8 cellular contexts compared by ENCODE assay signal in the genomic region with DNA sequence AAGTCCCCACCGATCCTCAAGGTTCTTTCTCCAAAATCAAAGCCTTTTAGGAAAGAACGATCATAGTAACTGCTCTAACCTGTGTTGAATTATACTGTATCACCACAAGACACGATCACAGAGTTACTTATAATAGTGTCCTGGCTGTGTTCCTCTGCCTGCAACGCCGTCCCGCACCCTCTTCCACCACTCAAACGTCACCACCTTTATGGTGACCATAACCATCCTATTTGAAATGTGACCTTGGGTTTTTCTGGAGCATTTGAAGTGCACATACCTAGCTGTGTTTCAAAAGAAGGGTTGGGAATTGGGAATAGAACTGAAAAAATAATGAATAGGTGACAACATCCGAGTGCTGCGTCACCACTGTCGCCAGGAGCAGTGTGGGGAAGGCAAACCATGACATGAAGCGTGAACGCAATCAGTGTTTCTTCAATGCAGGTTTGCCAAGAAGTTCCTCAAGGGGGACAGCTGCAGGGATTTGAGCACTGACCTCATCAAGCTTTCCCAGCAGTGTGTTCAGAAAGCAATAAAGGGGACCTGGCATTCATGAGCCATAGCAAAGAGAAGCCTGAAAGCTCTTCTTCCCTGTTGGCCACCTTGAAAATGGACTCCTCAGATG. TPM values are rescaled to one million over a fixed set of nuclear protein-coding genes. Genes with fewer than 3 reads are reported as not detected.
DNase-seq lines count a peak whose midpoint lies in the region; ATAC-seq, FAIRE-seq and TF ChIP-seq lines count a peak whose summit lies in the region.

No MANE protein-coding gene starts in this region.

- H3K27ac Mint-ChIP-seq in HFFc6 = peak overlapping the region; percentile 79
- H3K27ac Mint-ChIP-seq in mesothelial cell of epicardium = peak overlapping the region; percentile 81

- SMC1A ChIA-PET in GM12878 (lab: Charles Lee; ENCODE audit: uncharacterized antibody, unreplicated experiment) = interaction anchor here (1.3 to 1.4 kb wide), 2 partner anchors 11 to 16 kb away, joined by 7 to 9 read pairs; a partner anchor contains a TSS

- H3K4me2 ChIP-seq in GM12878 (ENCODE audit: control insufficient read depth, insufficient read depth) = peak overlapping the region; percentile 86; the same call in 1 of the 2 replicates

- in situ Hi-C loops in GM12878 (cut with MboI) = no loop called here

- TF ChIP-seq RAD21 in GM12878 (IDR thresholded peaks at IDR 0.05; ENCODE audit: insufficient read depth, low read depth, low read length) = no peak

- no peak overlapping the region for H3K9ac ChIP-seq in GM12878 (ENCODE audit: control insufficient read depth, insufficient read depth, low read length)

- TF ChIP-seq POLR2A in GM12878 (IDR thresholded peaks at IDR 0.05; ENCODE audit: low read depth, low read length) = peak; percentile 47; the same call in 1 of the 2 replicates

- no peak for FAIRE-seq in GM12878 (lab: Jason Lieb, UNC)

- H3K36me3 Mint-ChIP-seq in HFFc6 (ENCODE audit: low read depth) (peaks cover 47% of the 10 kb centered on the region), mesothelial cell of epicardium (peaks cover 37% of the 10 kb centered on the region)

- ATAC-seq in GM12878 = no peak
- no peak for ATAC-seq in HG02798 (IDR thresholded peaks at IDR 0.05; ENCODE audit: poor library complexity, unreplicated experiment)

- no peaks in the 10 kb centered on the region for H3K9me3 ChIP-seq in GM12878 (replicated peaks; ENCODE audit: control insufficient read depth, insufficient read depth, low read length)

- H3K4me3 ChIP-seq in GM12878 = peak overlapping the region; percentile 22; the same call in 1 of the 2 replicates

- H3K9me3 Mint-ChIP-seq in HFFc6 (no peaks in the 10 kb centered on the region), mesothelial cell of epicardium (no peaks in the 10 kb centered on the region)

- H3K27me3 Mint-ChIP-seq in HFFc6 (ENCODE audit: insufficient read depth) = no peaks in the 10 kb centered on the region; the same call in 1 of the 2 replicates
- H3K27me3 Mint-ChIP-seq in mesothelial cell of epicardium (ENCODE audit: low read depth) = no peaks in the 10 kb centered on the region

- intact Hi-C loops in GM12878 (cut with micrococcal nuclease; ENCODE audit: unreplicated experiment) = loop anchor here (1.0 to 5.0 kb wide), 2 partner anchors 16 to 374 kb away; a partner anchor contains a TSS

- H3K36me3 ChIP-seq in GM12878 (ENCODE audit: control insufficient read depth in 2 of 2, insufficient read depth in 2 of 2, low read length in 1 of 2) = peaks cover 18 to 24% of the 10 kb centered on the region in 2 experiments

- TF ChIP-seq EP300 in GM12878 (IDR thresholded peaks at IDR 0.05; ENCODE audit: borderline replicate concordance in 1 of 2, control insufficient read depth in 1 of 2, low read depth in 2 of 2, low read length in 2 of 2) = no peak

- WGBS in GM12878 (ENCODE audit: insufficient coverage, insufficient replicate concordance, low lambda C conversion rate, missing lambda C conversion rate) = 77% methylated on average over 11 of the region's 12 CpGs

- POLR2A ChIA-PET in GM12878 (lab: Charles Lee) = interaction anchor here (1.1 kb wide), 1 partner anchor 11 kb away, joined by 11 read pairs; no protein-coding TSS in a partner anchor

- CTCF ChIA-PET in GM12878 (lab: Yijun Ruan, JAX) = interaction anchor here (1.1 to 3.3 kb wide), 4 partner anchors 11 to 22 kb away, joined by 4 to 33 read pairs (median 4); no protein-coding TSS in a partner anchor

- peaks cover 22% of the 10 kb centered on the region for H3K79me2 ChIP-seq in GM12878 (ENCODE audit: control insufficient read depth, insufficient read depth, low read length)

- peak overlapping the region; percentile 98 for H3K4me3 Mint-ChIP-seq in HFFc6
- peak overlapping the region; percentile 82 for H3K4me3 Mint-ChIP-seq in mesothelial cell of epicardium

- H3K4me1 Mint-ChIP-seq in HFFc6 (ENCODE audit: low read depth) (peaks cover 20% of the 10 kb centered on the region), mesothelial cell of epicardium (peaks cover 12% of the 10 kb centered on the region)

- H3K4me1 ChIP-seq in GM12878 (ENCODE audit: control insufficient read depth, insufficient read depth, low read length) = peaks cover 10% of the 10 kb centered on the region

- no TSS peak for BruUV-seq in GM12878 (replicated peaks; lab: Mats Ljungman, UMichigan)

- H4K20me1 ChIP-seq in GM12878 (ENCODE audit: control insufficient read depth, insufficient read depth) = no peaks in the 10 kb centered on the region

- DNase-seq in HFFc6 (no peak), GM12878 (ENCODE audit: low read depth, low spot score) (no peak), mesothelial cell of epicardium (ENCODE audit: low spot score in 2 of 2, unreplicated experiment in 2 of 2) (no peak), NCI-H146 treated with DMSO at 0.1 percent for 48 hours (lab: John Stamatoyannopoulos, UW; ENCODE audit: unreplicated experiment) (no peak), hypothalamus (lab: John Stamatoyannopoulos, UW) (no peak)
- DNase-seq in central memory CD4-positive, alpha-beta T cell = no peak

- no peak for TF ChIP-seq CTCF in 22Rv1 (IDR thresholded peaks at IDR 0.05)
- no peak for TF ChIP-seq CTCF in HFFc6 (IDR thresholded peaks at IDR 0.05)
- no peak for TF ChIP-seq CTCF in GM12878 (IDR thresholded peaks at IDR 0.05 in 2 of 3, conservative IDR thresholded peaks at IDR 0.05 in 1 of 3; ENCODE audit: control insufficient read depth in 2 of 3, extremely low read depth in 1 of 3, insufficient read depth in 1 of 3, low read depth in 3 of 3, low read length in 3 of 3)
- TF ChIP-seq CTCF in mesothelial cell of epicardium (IDR thresholded peaks at IDR 0.05; ENCODE audit: unreplicated experiment) = no peak

- no peak overlapping the region for H2AFZ ChIP-seq in GM12878 (ENCODE audit: control insufficient read depth, low read depth, low read length)

- RAD21 ChIA-PET in GM12878 (lab: Charles Lee; ENCODE audit: unreplicated experiment) = no interaction called here

- no peaks in the 10 kb centered on the region for H3K27me3 ChIP-seq in GM12878 (replicated peaks in 1 of 2; ENCODE audit: control insufficient read depth in 2 of 2, insufficient read depth in 2 of 2, low read length in 1 of 2)

- H3K27ac ChIP-seq in 22Rv1 (peak overlapping the region; percentile 66), GM12878 (ENCODE audit: control insufficient read depth, insufficient read depth) (no peak overlapping the region)

RNA-seq across cellular contexts. Expression of a gene that starts 0.8 kb away (rescaled TPM):
- 10 to 100 TPM; 73.1 to 83.1 (median 80.0) TPM for total RNA-seq in HFFc6 (2021; fragmentation: NEBNext Ultra II Directional; extraction: Animal tissue kit (Norgen Biotek cat#: 25700))
- total RNA-seq in GM12878 (2013; cell fraction: nucleolus; rRNA removed) = 50.5 and 66.2 TPM in 2 replicates
- 30.7 and 36.4 TPM in 2 replicates for total RNA-seq in GM12878 (2014; rRNA removed)
- total RNA-seq in GM12878 (2014; rRNA removed; fragmentation: Illumina TruSeq; extraction: Trizol) = 35.7 and 37.8 TPM in 2 replicates
- 29.0 and 33.4 TPM in 2 replicates for total RNA-seq in GM12878 (2021)
- polyA plus RNA-seq in GM12878 (2011; ENCODE audit: low read depth) = 37.2 TPM
- 62.9 and 73.8 TPM in 2 replicates for polyA plus RNA-seq in GM12878 (2011; rRNA removed)
- 43.7 and 45.0 TPM in 2 replicates for polyA plus RNA-seq in GM12878 (2011; cell fraction: cytosol; rRNA removed)
- 30.2 and 33.3 TPM in 2 replicates for polyA plus RNA-seq in GM12878 (2011; cell fraction: nucleus; rRNA removed)
- 42.4 and 44.3 TPM in 2 replicates for polyA plus RNA-seq in GM12878 (2012)
- 34.9 and 35.8 TPM in 2 replicates for polyA plus RNA-seq in GM12878 (2014; fragmentation: Illumina TruSeq; extraction: Trizol)
- 10 to 100 TPM; 25.8 to 36.7 TPM for polyA plus RNA-seq in GM12878 (2014; fragmentation: Nextera tagmentation; extraction: Ambion mirVana)
- 39.4 and 48.7 TPM in 2 replicates for polyA plus RNA-seq in GM12878 (2014; rRNA removed)
- 10 to 100 TPM; 87.9 to 90.1 TPM for polyA plus RNA-seq in GM12878 (2016; fragmentation: Nextera tagmentation; extraction: Ambion mirVana)
- polyA minus RNA-seq in GM12878 (2011; rRNA and poly(A)+ RNA removed) = 27.9 and 31.7 TPM in 2 replicates
- polyA minus RNA-seq in GM12878 (2011; cell fraction: cytosol; rRNA and poly(A)+ RNA removed) = 7.9 and 8.7 TPM in 2 replicates
- 25.0 and 38.4 TPM in 2 replicates for polyA minus RNA-seq in GM12878 (2011; cell fraction: nucleus; rRNA and poly(A)+ RNA removed)
- 38.1 to 45.2 TPM (median 44.7 TPM) in 3 replicates for total RNA-seq in mesothelial cell of epicardium

RNA-seq across cellular contexts. Expression of a gene that starts 17.0 kb away (rescaled TPM):
- total RNA-seq in HFFc6 (2021; fragmentation: NEBNext Ultra II Directional; extraction: Animal tissue kit (Norgen Biotek cat#: 25700)) = 10 to 100 TPM; 54.9 to 78.8 (median 64.5) TPM
- 112 TPM in 2 replicates for total RNA-seq in GM12878 (2013; cell fraction: nucleolus; rRNA removed)
- total RNA-seq in GM12878 (2014; rRNA removed) (88.4 and 95.1 TPM in 2 replicates), GM12878 (2014; rRNA removed; fragmentation: Illumina TruSeq; extraction: Trizol) (54.3 and 59.9 TPM in 2 replicates), GM12878 (2021) (117 and 126 TPM in 2 replicates), mesothelial cell of epicardium (82.2 to 86.2 TPM (median 82.8 TPM) in 3 replicates)
- 149 TPM for polyA plus RNA-seq in GM12878 (2011; ENCODE audit: low read depth)
- polyA plus RNA-seq in GM12878 (2011; rRNA removed) (267 and 344 TPM in 2 replicates), GM12878 (2014; fragmentation: Illumina TruSeq; extraction: Trizol) (138 and 154 TPM in 2 replicates), GM12878 (2014; fragmentation: Nextera tagmentation; extraction: Ambion mirVana) (100 to 1,000 TPM; 174 to 238 TPM), GM12878 (2014; rRNA removed) (123 and 149 TPM in 2 replicates), GM12878 (2016; fragmentation: Nextera tagmentation; extraction: Ambion mirVana) (100 to 1,000 TPM; 240 to 258 TPM)
- 146 and 176 TPM in 2 replicates for polyA plus RNA-seq in GM12878 (2011; cell fraction: cytosol; rRNA removed)
- 172 and 183 TPM in 2 replicates for polyA plus RNA-seq in GM12878 (2011; cell fraction: nucleus; rRNA removed)
- 111 and 176 TPM in 2 replicates for polyA plus RNA-seq in GM12878 (2012)
- polyA minus RNA-seq in GM12878 (2011; rRNA and poly(A)+ RNA removed) = 55.1 and 81.8 TPM in 2 replicates
- 42.9 and 46.5 TPM in 2 replicates for polyA minus RNA-seq in GM12878 (2011; cell fraction: cytosol; rRNA and poly(A)+ RNA removed)
- 27.8 and 38.6 TPM in 2 replicates for polyA minus RNA-seq in GM12878 (2011; cell fraction: nucleus; rRNA and poly(A)+ RNA removed)

RNA-seq across cellular contexts. Expression of a gene that starts 26.2 kb away (rescaled TPM):
- total RNA-seq in HFFc6 (2021; fragmentation: NEBNext Ultra II Directional; extraction: Animal tissue kit (Norgen Biotek cat#: 25700)) = 10 to 100 TPM; 29.2 to 44.2 (median 40.0) TPM
- total RNA-seq in GM12878 (2013; cell fraction: nucleolus; rRNA removed) = 82.5 and 96.0 TPM in 2 replicates
- total RNA-seq in GM12878 (2014; rRNA removed) (9.8 and 11.1 TPM in 2 replicates), GM12878 (2014; rRNA removed; fragmentation: Illumina TruSeq; extraction: Trizol) (14.2 and 14.7 TPM in 2 replicates), GM12878 (2021) (17.5 and 17.8 TPM in 2 replicates), mesothelial cell of epicardium (65.1 to 71.6 TPM (median 69.3 TPM) in 3 replicates)
- polyA plus RNA-seq in GM12878 (2011; ENCODE audit: low read depth) = 7.5 TPM
- polyA plus RNA-seq in GM12878 (2011; rRNA removed) (31.2 and 41.1 TPM in 2 replicates), GM12878 (2014; fragmentation: Illumina TruSeq; extraction: Trizol) (16.1 and 18.9 TPM in 2 replicates), GM12878 (2014; fragmentation: Nextera tagmentation; extraction: Ambion mirVana) (10 to 100 TPM in 1 of 2 experiments, 1 to 10 TPM in 1; 5.1 to 10.0 TPM), GM12878 (2014; rRNA removed) (10.8 and 11.0 TPM in 2 replicates), GM12878 (2016; fragmentation: Nextera tagmentation; extraction: Ambion mirVana) (1 to 10 TPM; 1.4 to 1.8 TPM)
- polyA plus RNA-seq in GM12878 (2011; cell fraction: cytosol; rRNA removed) = 17.9 and 23.9 TPM in 2 replicates
- 19.2 and 19.8 TPM in 2 replicates for polyA plus RNA-seq in GM12878 (2011; cell fraction: nucleus; rRNA removed)
- polyA plus RNA-seq in GM12878 (2012) = 7.4 and 12.5 TPM in 2 replicates
- polyA minus RNA-seq in GM12878 (2011; rRNA and poly(A)+ RNA removed) = 36.3 and 39.7 TPM in 2 replicates
- 14.3 and 16.0 TPM in 2 replicates for polyA minus RNA-seq in GM12878 (2011; cell fraction: cytosol; rRNA and poly(A)+ RNA removed)
- 13.2 and 20.8 TPM in 2 replicates for polyA minus RNA-seq in GM12878 (2011; cell fraction: nucleus; rRNA and poly(A)+ RNA removed)
